In the genomic region with DNA sequence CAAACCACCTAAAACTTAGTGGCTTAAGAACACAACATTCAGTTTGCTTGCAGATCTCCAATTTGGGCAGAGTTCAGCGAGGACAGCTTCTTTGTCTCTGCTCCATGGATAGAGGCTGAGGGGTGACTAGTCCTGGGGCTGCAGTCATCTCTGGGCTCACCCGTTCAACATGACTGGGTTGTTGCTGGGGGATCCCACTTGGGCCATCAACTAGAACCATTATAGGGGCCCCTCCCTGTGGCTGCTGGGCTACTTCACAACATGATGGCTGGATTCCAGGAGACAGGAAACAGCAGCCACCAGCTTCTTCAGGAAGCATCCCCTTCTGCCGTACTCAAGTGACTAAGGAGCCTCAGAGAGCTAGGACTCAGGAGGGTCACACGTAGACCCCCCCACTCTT, we compare ENCODE assay signal across 14 cellular contexts.
"Had no signal": no experiment of that assay in that cellular context is flagged by ENCODE, and none has a peak within 500 bp of the region (broad histone marks: within the 10 kb centered on the region; RNA-seq: fewer than 3 reads in every experiment).

No MANE protein-coding gene starts in this region.

- H3K27me3 ChIP-seq: upper lobe of left lung had no signal

- H3K9me3 ChIP-seq: lower lobe of right lung, upper lobe of left lung had no signal

- ATAC-seq: activated naive CD8-positive, alpha-beta T cell treated with anti-CD3 and anti-CD28 coated beads, Interleukin-2, amount 50 U/mL, for 24 hours; activated T-helper 17 cell treated with anti-CD3 and anti-CD28 coated beads, Interleukin-2, amount 50 U/mL, for 72 hours; lower lobe of right lung had no signal

- H3K36me3 ChIP-seq: lower lobe of right lung, upper lobe of left lung had no signal

- H3K27ac ChIP-seq: lower lobe of right lung, upper lobe of left lung had no signal

- DNase-seq: activated CD4-positive, alpha-beta T cell treated with anti-CD3 and anti-CD28 coated beads, Interleukin-2, amount 10 ng/mL, durations not matched to agents 7 days and 5 days; activated naive CD4-positive, alpha-beta T cell treated with anti-CD3 and anti-CD28 coated beads for 36 hours; activated naive CD8-positive, alpha-beta T cell treated with anti-CD3 and anti-CD28 coated beads, Interleukin-2, amount 50 U/mL, for 24 hours; activated T-cell treated with anti-CD3 and anti-CD28 coated beads for 4 hours; effector CD8-positive, alpha-beta T cell; foreskin fibroblast; glutamatergic neuron; lower lobe of right lung; naive B cell; stimulated activated CD4-positive, alpha-beta T cell treated with anti-CD3 and anti-CD28 coated beads, Interleukin-4, amount 100 ng/mL, for 24 hours; stimulated activated naive CD4-positive, alpha-beta T cell; T-helper 9 cell; upper lobe of left lung had no signal

- H3K4me1 ChIP-seq: upper lobe of left lung had no signal

- H3K4me3 ChIP-seq: lower lobe of right lung, upper lobe of left lung had no signal
